In the genomic region with DNA sequence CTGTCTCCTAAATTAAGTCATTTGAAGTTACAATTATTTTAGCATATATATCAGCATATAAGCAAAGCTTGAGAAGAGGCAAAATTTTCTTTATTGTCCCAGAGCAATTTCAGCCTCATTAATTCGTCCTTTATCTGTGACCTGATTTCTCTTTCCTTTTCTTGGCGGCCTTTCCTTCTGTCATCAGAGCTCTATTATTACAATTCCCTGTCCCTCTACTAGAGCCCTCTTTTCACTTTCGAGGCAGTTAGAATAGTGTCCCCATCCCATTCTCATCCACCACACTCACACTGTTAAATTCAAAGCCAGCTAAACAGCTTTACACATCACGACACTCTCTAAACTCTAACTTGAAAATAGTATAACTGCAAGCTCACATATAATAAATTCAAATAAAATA, we compare ENCODE assay signal across 20 cellular contexts.
A peak's percentile ranks its signal among the peaks of the same experiment; 100 is the strongest.
DNase-seq lines count a peak whose midpoint lies in the region; ATAC-seq and TF ChIP-seq lines count a peak whose summit lies in the region.
"Had no signal": no experiment of that assay in that cellular context is flagged by ENCODE, and none has a peak within 500 bp of the region (broad histone marks: within the 10 kb centered on the region; RNA-seq: fewer than 3 reads in every experiment).

No MANE protein-coding gene starts in this region.

- no peak for TF ChIP-seq EP300 in esophagus muscularis mucosa (IDR thresholded peaks at IDR 0.05)

- H3K27me3 Mint-ChIP-seq in nephron (ENCODE audit: low read depth) = no peaks in the 10 kb centered on the region
- no peaks in the 10 kb centered on the region for H3K27me3 Mint-ChIP-seq in WTC11 (ENCODE audit: low read depth)
- H3K27me3 Mint-ChIP-seq: CD4-positive, CD25-positive, alpha-beta regulatory T cell; CD8-positive, alpha-beta memory T cell had no signal

- CTCF ChIA-PET in WTC11 (lab: Charles Lee) = no interaction called here

- TF ChIP-seq CTCF in left ventricle myocardium inferior (IDR thresholded peaks at IDR 0.05; ENCODE audit: borderline replicate concordance) (no peak), esophagus muscularis mucosa (IDR thresholded peaks at IDR 0.05) (no peak), nephron (IDR thresholded peaks at IDR 0.05; ENCODE audit: unreplicated experiment in 3 of 3) (no peak), WTC11 (IDR thresholded peaks at IDR 0.05) (no peak)

- H3K4me3 Mint-ChIP-seq in nephron (no peak overlapping the region), WTC11 (no peak overlapping the region)
- H3K4me3 Mint-ChIP-seq: CD4-positive, CD25-positive, alpha-beta regulatory T cell; CD8-positive, alpha-beta memory T cell; HFFc6 had no signal

- no peaks in the 10 kb centered on the region for H3K4me1 ChIP-seq in left ventricle myocardium inferior
- H3K4me1 ChIP-seq in esophagus muscularis mucosa = peaks cover 0 to 13% (median 0%) of the 10 kb centered on the region in 4 donors
- H3K4me1 ChIP-seq: BE2C had no signal

- no peaks in the 10 kb centered on the region for H3K4me1 Mint-ChIP-seq in nephron
- H3K4me1 Mint-ChIP-seq in WTC11 = no peaks in the 10 kb centered on the region
- H3K4me1 Mint-ChIP-seq: CD4-positive, CD25-positive, alpha-beta regulatory T cell; CD8-positive, alpha-beta memory T cell had no signal

- H3K27me3 ChIP-seq in left ventricle myocardium inferior (ENCODE audit: low read depth) (no peaks in the 10 kb centered on the region), esophagus muscularis mucosa (no peaks in the 10 kb centered on the region)
- H3K27me3 ChIP-seq: BE2C had no signal

- H3K9me3 Mint-ChIP-seq in nephron (no peaks in the 10 kb centered on the region), WTC11 (no peaks in the 10 kb centered on the region)
- H3K9me3 Mint-ChIP-seq in activated naive CD4-positive, alpha-beta T cell treated with anti-CD3 and anti-CD28 coated beads, Interleukin-2, amount 50 U/mL, for 72 hours = peaks cover 4 to 5% of the 10 kb centered on the region in 2 donors

- DNase-seq in left ventricle myocardium inferior (no peak), left cardiac atrium (no peak), esophagus muscularis mucosa (ENCODE audit: extremely low spot score) (no peak), NCI-H345 (lab: John Stamatoyannopoulos, UW) (no peak), WTC11 (ENCODE audit: low spot score) (no peak)
- no peak for DNase-seq in activated naive CD4-positive, alpha-beta T cell treated with anti-CD3 and anti-CD28 coated beads, Interleukin-2, amount 50 U/mL, for 72 hours (ENCODE audit: low spot score in 2 of 2)
- DNase-seq: BE2C; CD4-positive, CD25-positive, alpha-beta regulatory T cell; CD8-positive, alpha-beta memory T cell; COR-L47; DMS 273 treated with DMSO at 0.1 percent for 48 hours; DMS53; DND-41; EL; GOT3; H7; HFFc6; IMR-90 had no signal

- H3K36me3 Mint-ChIP-seq in nephron (ENCODE audit: low read depth) = no peaks in the 10 kb centered on the region
- H3K36me3 Mint-ChIP-seq in activated naive CD4-positive, alpha-beta T cell treated with anti-CD3 and anti-CD28 coated beads, Interleukin-2, amount 50 U/mL, for 72 hours = no peaks in the 10 kb centered on the region
- no peaks in the 10 kb centered on the region for H3K36me3 Mint-ChIP-seq in WTC11
- H3K36me3 Mint-ChIP-seq: CD4-positive, CD25-positive, alpha-beta regulatory T cell; CD8-positive, alpha-beta memory T cell had no signal

- no peaks in the 10 kb centered on the region for H3K9me3 ChIP-seq in left ventricle myocardium inferior (replicated peaks)
- H3K9me3 ChIP-seq in esophagus muscularis mucosa = no peaks in the 10 kb centered on the region
- H3K9me3 ChIP-seq: BE2C had no signal

- H3K27ac Mint-ChIP-seq in nephron (peak overlapping the region; percentile 3 to 98 (median 87)), WTC11 (no peak overlapping the region)
- H3K27ac Mint-ChIP-seq in activated naive CD4-positive, alpha-beta T cell treated with anti-CD3 and anti-CD28 coated beads, Interleukin-2, amount 50 U/mL, for 72 hours = no peak overlapping the region
- H3K27ac Mint-ChIP-seq: CD4-positive, CD25-positive, alpha-beta regulatory T cell; CD8-positive, alpha-beta memory T cell; HFFc6 had no signal

- no peak for TF ChIP-seq POLR2A in esophagus muscularis mucosa (IDR thresholded peaks at IDR 0.05; ENCODE audit: low read depth)

- H3K4me3 ChIP-seq in left ventricle myocardium inferior (no peak overlapping the region), esophagus muscularis mucosa (no peak overlapping the region)

- POLR2A ChIA-PET in WTC11 (lab: Charles Lee) = no interaction called here

- ATAC-seq in left cardiac atrium (no peak), WTC11 (no peak)
- no peak for ATAC-seq in activated naive CD4-positive, alpha-beta T cell treated with anti-CD3 and anti-CD28 coated beads, Interleukin-2, amount 50 U/mL, for 72 hours
- ATAC-seq: HCT116 had no signal

- H3K27ac ChIP-seq in left ventricle myocardium inferior (replicated peaks) (peak overlapping the region; percentile 14), esophagus muscularis mucosa (replicated peaks in 1 of 4) (peak overlapping the region; percentile 2 to 44 (median 40))

- intact Hi-C loops in left ventricle myocardium inferior (cut with micrococcal nuclease) (no loop called here), left cardiac atrium (cut with DNase I) (no loop called here), esophagus muscularis mucosa (cut with DNase I) (no loop called here)

- 63% methylated on average over 4 of the region's 4 CpGs for WGBS in esophagus muscularis mucosa

- H3K36me3 ChIP-seq in left ventricle myocardium inferior = no peaks in the 10 kb centered on the region
- no peaks in the 10 kb centered on the region for H3K36me3 ChIP-seq in esophagus muscularis mucosa
- H3K36me3 ChIP-seq: BE2C had no signal

TF ChIP-seq in WTC11, 78 proteins besides CTCF, POLR2A, EP300 and RAD21:
- TF ChIP-seq CDX4 (CRISPR knock-in tag; IDR thresholded peaks at IDR 0.05; ENCODE audit: borderline replicate concordance) = no peak

Comparison
In these comparisons a context has a peak if more than half of its experiments do, and no peak if none do; other contexts are left out.
1. H3K27ac Mint-ChIP-seq: peak in nephron (3 of 3); none in activated naive CD4-positive, alpha-beta T cell treated with anti-CD3 and anti-CD28 coated beads, Interleukin-2, amount 50 U/mL, for 72 hours (0 of 2) and WTC11 (single experiment).